Comparison of ENCODE assay signal across 7 cellular contexts in genomic region chr12:65170245-65170881, GRCh38. TPM values are rescaled to one million over a fixed set of nuclear protein-coding genes. Genes with fewer than 3 reads are reported as not detected.
DNase-seq lines count a peak whose midpoint lies in the region; ATAC-seq, FAIRE-seq and TF ChIP-seq lines count a peak whose summit lies in the region.

No MANE protein-coding gene starts in this region.

- peak; percentile 53 for TF ChIP-seq POLR2A in GM12892 (IDR thresholded peaks at IDR 0.05; ENCODE audit: low read depth, low read length)

- H3K27me3 Mint-ChIP-seq in HFFc6 (ENCODE audit: insufficient read depth) = peaks cover 2% of the 10 kb centered on the region
- no peaks in the 10 kb centered on the region for H3K27me3 Mint-ChIP-seq in chondrocyte (ENCODE audit: low read depth)

- peak overlapping the region; percentile 100 for H3K4me3 Mint-ChIP-seq in HFFc6
- H3K4me3 Mint-ChIP-seq in chondrocyte (ENCODE audit: unreplicated experiment) = peak overlapping the region; percentile 99

- H3K9me3 Mint-ChIP-seq in HFFc6 (no peaks in the 10 kb centered on the region), chondrocyte (ENCODE audit: low read depth) (no peaks in the 10 kb centered on the region)

- ATAC-seq in activated CD4-positive, CD25-positive, alpha-beta regulatory T cell treated with anti-CD3 and anti-CD28 coated beads, Interleukin-2, amount 50 U/mL, for 24 hours = peak; percentile 41 to 43
- ATAC-seq in left lobe of liver = peak; percentile 67

- H3K36me3 Mint-ChIP-seq in HFFc6 (ENCODE audit: low read depth) = peaks cover 7% of the 10 kb centered on the region; the same call in 1 of the 2 replicates
- no peaks in the 10 kb centered on the region for H3K36me3 Mint-ChIP-seq in chondrocyte (ENCODE audit: low read depth)

- H3K27ac Mint-ChIP-seq in HFFc6 (peak overlapping the region; percentile 80), chondrocyte (ENCODE audit: unreplicated experiment) (peak overlapping the region; percentile 91)

- H3K4me1 Mint-ChIP-seq in HFFc6 (ENCODE audit: low read depth) (peaks cover 5% of the 10 kb centered on the region), chondrocyte (ENCODE audit: low read depth) (peaks cover 31% of the 10 kb centered on the region)

- TF ChIP-seq CTCF in HFFc6 (IDR thresholded peaks at IDR 0.05) = no peak
- TF ChIP-seq CTCF in chondrocyte (IDR thresholded peaks at IDR 0.05) = peak; percentile 4

- DNase-seq in GM12892 (ENCODE audit: insufficient read length) (no peak), HFFc6 (peak; percentile 49), NAMALWA (ENCODE audit: low spot score) (peak; percentile 76), chondrocyte (ENCODE audit: low spot score) (peak; percentile 94), left lobe of liver (ENCODE audit: low spot score) (peak; percentile 66)
- peak; percentile 64 for DNase-seq in stimulated activated CD4-positive, alpha-beta T cell treated with anti-CD3 and anti-CD28 coated beads, Interleukin-4, amount 100 ng/mL, for 1 hour

- peak; percentile 94 for FAIRE-seq in GM12892 (lab: Jason Lieb, UNC)

RNA-seq across cellular contexts. Expression of gene LEMD3, which starts 1.0 kb away (rescaled TPM):
- polyA plus RNA-seq in GM12892 (2012; ENCODE audit: missing spikeins) = 10.2 TPM
- total RNA-seq in HFFc6 (2021; fragmentation: NEBNext Ultra II Directional; extraction: Animal tissue kit (Norgen Biotek cat#: 25700)) = 10 to 100 TPM; 16.7 to 21.5 (median 17.8) TPM
- total RNA-seq in chondrocyte = 21.8 to 27.4 TPM (median 21.9 TPM) in 3 replicates
- total RNA-seq in left lobe of liver = 10.3 TPM

RNA-seq across cellular contexts. Expression of gene WIF1, which starts 49.3 kb away (rescaled TPM):
- not detected for polyA plus RNA-seq in GM12892 (2012; ENCODE audit: missing spikeins)
- total RNA-seq in HFFc6 (2021; fragmentation: NEBNext Ultra II Directional; extraction: Animal tissue kit (Norgen Biotek cat#: 25700)) = not detected
- total RNA-seq in chondrocyte (not detected in 3 replicates), left lobe of liver (0.08 TPM)
